In the genomic region with DNA sequence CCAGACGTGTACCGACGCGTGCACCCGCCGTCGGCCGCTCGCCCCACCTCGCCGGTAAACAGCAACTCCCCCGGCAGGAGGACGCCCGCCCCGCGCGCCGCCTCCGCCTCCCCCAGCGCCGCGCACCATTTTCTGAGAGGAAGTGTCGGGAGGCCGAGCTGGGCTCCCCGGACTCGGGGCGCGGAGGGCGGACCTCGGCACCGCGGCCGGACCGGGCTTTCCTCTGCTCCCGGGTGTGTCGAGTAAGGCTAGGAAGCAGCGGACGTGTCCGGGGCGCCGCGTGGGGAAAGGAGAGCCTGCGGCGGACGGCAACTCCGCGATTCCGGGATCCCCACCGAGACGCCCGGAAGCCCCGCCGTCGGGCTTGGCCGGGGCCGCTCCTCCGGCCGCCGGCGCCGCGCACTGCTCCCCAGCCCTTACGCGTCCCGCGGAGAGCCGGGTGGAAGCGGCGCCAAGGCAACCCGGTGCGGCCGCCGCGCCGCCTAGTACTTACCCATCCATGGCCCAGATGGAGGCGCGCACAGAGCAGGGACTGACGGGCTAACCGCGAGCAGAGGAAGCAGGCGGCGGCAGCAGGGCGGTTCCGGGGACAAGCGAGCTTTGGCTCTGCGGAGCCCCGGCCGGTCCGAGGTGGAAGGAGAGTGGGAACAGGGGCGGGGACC, we compare ENCODE assay signal across 8 cellular contexts. TPM values are rescaled to one million over a fixed set of nuclear protein-coding genes. Genes with fewer than 3 reads are reported as not detected.
DNase-seq lines count a peak whose midpoint lies in the region; ATAC-seq and TF ChIP-seq lines count a peak whose summit lies in the region.

A gene with protein sequence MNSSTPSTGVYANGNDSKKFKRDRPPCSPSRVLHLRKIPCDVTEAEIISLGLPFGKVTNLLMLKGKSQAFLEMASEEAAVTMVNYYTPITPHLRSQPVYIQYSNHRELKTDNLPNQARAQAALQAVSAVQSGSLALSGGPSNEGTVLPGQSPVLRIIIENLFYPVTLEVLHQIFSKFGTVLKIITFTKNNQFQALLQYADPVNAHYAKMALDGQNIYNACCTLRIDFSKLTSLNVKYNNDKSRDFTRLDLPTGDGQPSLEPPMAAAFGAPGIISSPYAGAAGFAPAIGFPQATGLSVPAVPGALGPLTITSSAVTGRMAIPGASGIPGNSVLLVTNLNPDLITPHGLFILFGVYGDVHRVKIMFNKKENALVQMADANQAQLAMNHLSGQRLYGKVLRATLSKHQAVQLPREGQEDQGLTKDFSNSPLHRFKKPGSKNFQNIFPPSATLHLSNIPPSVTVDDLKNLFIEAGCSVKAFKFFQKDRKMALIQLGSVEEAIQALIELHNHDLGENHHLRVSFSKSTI (minus strand): TSS at position 643 of the 662 bp plus-strand sequence. CDS start 35,754 bp downstream, outside the sequence.

- no peaks in the 10 kb centered on the region for H3K9me3 ChIP-seq in parathyroid adenoma (ENCODE audit: control insufficient read depth, low read length)
- H3K9me3 ChIP-seq in tibial nerve: no peaks in the 10 kb centered on the region

- peak within 1 kb of the TSS; percentile 90 for H3K27ac ChIP-seq in parathyroid adenoma
- H3K27ac ChIP-seq in tibial nerve: peak within 1 kb of the TSS; percentile 96 to 100 (median 98)

- TF ChIP-seq POLR2A in tibial nerve (IDR thresholded peaks at IDR 0.05): peak; percentile 71 to 80

- WGBS in tibial nerve, 2 donors: 1% methylated on average over 24 to 67 of the region's 90 CpGs

- H3K9me3 Mint-ChIP-seq in IgD-negative memory B cell (no peaks in the 10 kb centered on the region), glutamatergic neuron (ENCODE audit: unreplicated experiment) (peaks cover 6% of the 10 kb centered on the region)
- no peaks in the 10 kb centered on the region for H3K9me3 Mint-ChIP-seq in activated naive CD8-positive, alpha-beta T cell (ENCODE audit: low read depth)

- H3K9ac ChIP-seq in parathyroid adenoma: peak within 1 kb of the TSS; percentile 91

- DNase-seq in DMS79 treated with DMSO at 0.1 percent for 48 hours (lab: John Stamatoyannopoulos, UW) (peak; percentile 65), SK-N-DZ (ENCODE audit: low spot score) (peak; percentile 83), glutamatergic neuron (peak; percentile 81), tibial nerve (ENCODE audit: low spot score in 2 of 2) (peak; percentile 52 to 55)

- no peak for TF ChIP-seq CTCF in glutamatergic neuron (IDR thresholded peaks at IDR 0.05; ENCODE audit: partially characterized antibody, unreplicated experiment)
- TF ChIP-seq CTCF in parathyroid adenoma (IDR thresholded peaks at IDR 0.05): no peak
- TF ChIP-seq CTCF in tibial nerve (IDR thresholded peaks at IDR 0.05): peak in 1 of 5 experiments; percentile 36

- no peaks in the 10 kb centered on the region for H3K27me3 Mint-ChIP-seq in IgD-negative memory B cell
- no peaks in the 10 kb centered on the region for H3K27me3 Mint-ChIP-seq in activated naive CD8-positive, alpha-beta T cell
- peaks cover 4% of the 10 kb centered on the region for H3K27me3 Mint-ChIP-seq in glutamatergic neuron (ENCODE audit: unreplicated experiment)

- no peaks in the 10 kb centered on the region for H3K36me3 ChIP-seq in parathyroid adenoma (ENCODE audit: control insufficient read depth, insufficient read depth, low read length)
- H3K36me3 ChIP-seq in tibial nerve: no peaks in the 10 kb centered on the region

- peak within 1 kb of the TSS; percentile 93 to 97 (median 97) for H3K27ac Mint-ChIP-seq in IgD-negative memory B cell
- H3K27ac Mint-ChIP-seq in activated naive CD8-positive, alpha-beta T cell: peak within 1 kb of the TSS; percentile 97
- H3K27ac Mint-ChIP-seq in glutamatergic neuron (ENCODE audit: unreplicated experiment): peak within 1 kb of the TSS; percentile 93

- H2AFZ ChIP-seq in parathyroid adenoma: peak within 1 kb of the TSS; percentile 92

- H3K4me1 ChIP-seq in parathyroid adenoma: no peaks in the 10 kb centered on the region
- peaks cover 0 to 30% (median 10%) of the 10 kb centered on the region in 4 donors for H3K4me1 ChIP-seq in tibial nerve

- peak within 1 kb of the TSS; percentile 83 for H3K4me2 ChIP-seq in parathyroid adenoma (ENCODE audit: low read length)

- H3K4me3 Mint-ChIP-seq in IgD-negative memory B cell (peak within 1 kb of the TSS; percentile 89 to 98 (median 96)), glutamatergic neuron (ENCODE audit: unreplicated experiment) (peak within 1 kb of the TSS; percentile 96)
- peak within 1 kb of the TSS; percentile 98 for H3K4me3 Mint-ChIP-seq in activated naive CD8-positive, alpha-beta T cell

- H3K4me1 Mint-ChIP-seq in IgD-negative memory B cell (peaks cover 30 to 39% (median 33%) of the 10 kb centered on the region in 3 donors), glutamatergic neuron (ENCODE audit: low read depth, unreplicated experiment) (peaks cover 6% of the 10 kb centered on the region)
- H3K4me1 Mint-ChIP-seq in activated naive CD8-positive, alpha-beta T cell (ENCODE audit: low read depth): peaks cover 44% of the 10 kb centered on the region

- H3K36me3 Mint-ChIP-seq in IgD-negative memory B cell (no peaks in the 10 kb centered on the region), glutamatergic neuron (ENCODE audit: unreplicated experiment) (no peaks in the 10 kb centered on the region)
- H3K36me3 Mint-ChIP-seq in activated naive CD8-positive, alpha-beta T cell: no peaks in the 10 kb centered on the region

- H3K79me2 ChIP-seq in parathyroid adenoma: no peaks in the 10 kb centered on the region

- ATAC-seq in GM21528 (IDR thresholded peaks at IDR 0.05; ENCODE audit: low FRiP score, unreplicated experiment): peak; percentile 67

- TF ChIP-seq EP300 in tibial nerve (IDR thresholded peaks at IDR 0.05): peak in 1 of 2 donors; percentile 87

- no peaks in the 10 kb centered on the region for H3K27me3 ChIP-seq in parathyroid adenoma (ENCODE audit: control insufficient read depth, insufficient read depth, low read length)
- no peaks in the 10 kb centered on the region for H3K27me3 ChIP-seq in tibial nerve

- peak within 1 kb of the TSS; percentile 58 for H3K4me3 ChIP-seq in parathyroid adenoma (ENCODE audit: low read depth, low read length)
- H3K4me3 ChIP-seq in tibial nerve: peak within 1 kb of the TSS; percentile 62 to 100 (median 97)

RNA-seq across cellular contexts. Expression of the gene that starts here (rescaled TPM):
- polyA plus RNA-seq in IgD-negative memory B cell: 32.7 TPM
- 14.6 and 25.0 TPM in 2 replicates for polyA plus RNA-seq in SK-N-DZ (2014; cell fraction: cytosol; rRNA removed)
- 7.1 and 8.5 TPM in 2 replicates for polyA plus RNA-seq in SK-N-DZ (2014; cell fraction: nucleus; rRNA removed)
- total RNA-seq in glutamatergic neuron (ENCODE audit: unreplicated experiment) (48.6 TPM), tibial nerve (10 to 100 TPM; 25.9 to 46.5 (median 31.8) TPM)

Comparison
In these comparisons a context has a peak if more than half of its experiments do, and no peak if none do; other contexts are left out.
1. Peak in every context shown above with its lines: DNase-seq, ATAC-seq, H3K4me3 ChIP-seq and H3K27ac ChIP-seq.